ENCODE assay signal across 3 cellular contexts in the genomic region with DNA sequence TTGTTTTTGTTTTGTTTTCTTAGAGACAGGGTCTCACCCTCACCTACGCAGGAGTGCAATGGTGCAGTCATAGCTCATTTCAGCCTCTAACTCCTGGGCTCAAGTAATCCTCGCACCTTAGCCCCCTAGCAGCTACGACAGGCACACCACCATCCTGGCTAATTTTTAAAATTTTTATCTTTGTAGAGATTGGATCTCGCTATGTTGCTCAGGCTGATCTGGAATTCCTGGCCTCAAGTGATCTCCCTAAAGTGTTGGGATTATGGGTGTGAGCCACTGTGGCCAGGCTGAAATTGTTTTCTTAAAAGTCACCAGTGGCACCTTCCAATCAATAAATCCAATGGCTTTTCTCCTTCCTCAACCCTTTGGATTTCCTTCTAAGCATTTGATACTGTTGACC.
"Had no signal": no experiment of that assay in that cellular context is flagged by ENCODE, and none has a peak within 500 bp of the region (broad histone marks: within the 10 kb centered on the region; RNA-seq: fewer than 3 reads in every experiment).

No MANE protein-coding gene starts in this region.

- H3K4me3 ChIP-seq: GM12878 had no signal

- DNase-seq: GDM1, GF-D8 had no signal

- ATAC-seq: GM12878 had no signal
